Comparison of ENCODE assay signal across 8 cellular contexts in the genomic region with DNA sequence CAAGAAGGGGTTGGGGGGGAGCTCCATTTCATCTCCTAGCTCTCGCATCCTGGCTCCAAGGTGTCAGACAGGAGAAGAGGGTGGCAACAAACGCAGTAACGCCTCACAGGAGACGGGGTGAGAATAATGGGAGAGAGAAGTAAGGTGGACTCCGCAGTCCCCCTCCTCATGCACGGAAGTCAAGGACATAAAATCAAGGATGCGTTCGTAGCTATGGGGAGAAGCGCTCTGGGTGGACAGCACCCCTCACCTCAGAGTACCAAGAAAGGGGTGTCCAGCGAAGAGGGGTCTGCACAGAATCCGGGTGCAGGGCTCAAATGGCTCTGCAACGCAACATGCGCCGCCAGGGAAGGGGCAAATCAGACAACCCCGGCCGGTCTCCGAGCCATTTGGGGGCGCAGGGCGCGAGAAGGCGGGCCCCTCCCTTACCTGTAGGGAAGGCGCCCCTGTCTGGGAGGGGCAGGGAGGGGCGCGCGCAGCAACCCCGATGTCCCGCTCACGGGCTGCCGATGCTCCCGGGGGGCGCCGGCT. TPM values are rescaled to one million over a fixed set of nuclear protein-coding genes. Genes with fewer than 3 reads are reported as not detected.
DNase-seq lines count a peak whose midpoint lies in the region; ATAC-seq lines count a peak whose summit lies in the region.

No MANE protein-coding gene starts in this region.

- peak; percentile 12 for ATAC-seq in HG03342 (IDR thresholded peaks at IDR 0.05; ENCODE audit: unreplicated experiment)
- peak; percentile 6 for ATAC-seq in activated T-helper 17 cell treated with anti-CD3 and anti-CD28 coated beads, Interleukin-2, amount 50 U/mL, for 72 hours (replicated peaks)

- H3K9ac ChIP-seq in iPS-15b (ENCODE audit: low read depth, low read length), result peak overlapping the region; percentile 65

- H3K4me3 Mint-ChIP-seq in activated T-helper 17 cell treated with anti-CD3 and anti-CD28 coated beads, Interleukin-2, amount 50 U/mL, for 72 hours, result peak overlapping the region; percentile 84

- H3K4me1 ChIP-seq in iPS-15b (ENCODE audit: control insufficient read depth, insufficient read depth, low read length), result peaks cover 24% of the 10 kb centered on the region

- H3K9me3 ChIP-seq in iPS-15b (ENCODE audit: control insufficient read depth, insufficient read depth, low read length), result no peaks in the 10 kb centered on the region

- no peaks in the 10 kb centered on the region for H3K27me3 Mint-ChIP-seq in activated T-helper 17 cell treated with anti-CD3 and anti-CD28 coated beads, Interleukin-2, amount 50 U/mL, for 72 hours

- H3K27ac Mint-ChIP-seq in activated T-helper 17 cell treated with anti-CD3 and anti-CD28 coated beads, Interleukin-2, amount 50 U/mL, for 72 hours, result peak overlapping the region; percentile 86

- H3K36me3 Mint-ChIP-seq in activated T-helper 17 cell treated with anti-CD3 and anti-CD28 coated beads, Interleukin-2, amount 50 U/mL, for 72 hours (ENCODE audit: low read depth), result no peaks in the 10 kb centered on the region

- no peaks in the 10 kb centered on the region for H3K36me3 ChIP-seq in iPS-15b (ENCODE audit: control insufficient read depth, insufficient read depth, low read length)

- no peaks in the 10 kb centered on the region for H3K27me3 ChIP-seq in iPS-15b (ENCODE audit: control insufficient read depth, insufficient read depth, low read length)

- peak overlapping the region; percentile 91 for H3K4me3 ChIP-seq in iPS-15b (ENCODE audit: low read depth, low read length)

- H3K4me1 Mint-ChIP-seq in activated T-helper 17 cell treated with anti-CD3 and anti-CD28 coated beads, Interleukin-2, amount 50 U/mL, for 72 hours, result peaks cover 15% of the 10 kb centered on the region

- no peaks in the 10 kb centered on the region for H3K9me3 Mint-ChIP-seq in activated T-helper 17 cell treated with anti-CD3 and anti-CD28 coated beads, Interleukin-2, amount 50 U/mL, for 72 hours

- DNase-seq in activated T-cell treated with anti-CD3 and anti-CD28 coated beads for 24 hours (ENCODE audit: low read depth) (peak; percentile 23), OCI-M2 (lab: John Stamatoyannopoulos, UW; ENCODE audit: unreplicated experiment) (no peak)
- no peak for DNase-seq in activated T-cell treated with anti-CD3 and anti-CD28 coated beads, Interleukin-2, amount 50 U/mL, for 1 hour
- peak; percentile 41 for DNase-seq in stimulated activated CD8-positive, alpha-beta memory T cell treated with anti-CD3 and anti-CD28 coated beads, Interleukin-4, amount 100 ng/mL, for 48 hours
- no peak for DNase-seq in activated CD4-positive, CD25-positive, alpha-beta regulatory T cell (lab: John Stamatoyannopoulos, UW)

RNA-seq across cellular contexts. Expression of gene HDAC5, which starts 0.6 kb away (rescaled TPM):
- 10 to 100 TPM; 11.0 to 45.4 TPM for total RNA-seq in activated T-helper 17 cell treated with anti-CD3 and anti-CD28 coated beads, Interleukin-2, amount 50 U/mL, for 72 hours

RNA-seq across cellular contexts. Expression of gene HROB, which starts 18.8 kb away (rescaled TPM):
- 10 to 100 TPM; 17.9 to 23.2 TPM for total RNA-seq in activated T-helper 17 cell treated with anti-CD3 and anti-CD28 coated beads, Interleukin-2, amount 50 U/mL, for 72 hours

RNA-seq across cellular contexts. Expression of gene ASB16, which starts 47.6 kb away (rescaled TPM):
- under 1 TPM; 0.22 to 0.58 TPM for total RNA-seq in activated T-helper 17 cell treated with anti-CD3 and anti-CD28 coated beads, Interleukin-2, amount 50 U/mL, for 72 hours

RNA-seq across cellular contexts. Expression of gene G6PC3, which starts 52.4 kb away (rescaled TPM):
- 10 to 100 TPM; 14.9 to 22.8 TPM for total RNA-seq in activated T-helper 17 cell treated with anti-CD3 and anti-CD28 coated beads, Interleukin-2, amount 50 U/mL, for 72 hours

RNA-seq across cellular contexts. Expression of gene LSM12, which starts 56.4 kb away (rescaled TPM):
- total RNA-seq in activated T-helper 17 cell treated with anti-CD3 and anti-CD28 coated beads, Interleukin-2, amount 50 U/mL, for 72 hours, result 10 to 100 TPM; 78.6 to 87.6 TPM

Comparison
In these comparisons a context has a peak if more than half of its experiments do, and no peak if none do; other contexts are left out.
1. DNase-seq: peak in activated T-cell treated with anti-CD3 and anti-CD28 coated beads for 24 hours (single experiment) and stimulated activated CD8-positive, alpha-beta memory T cell treated with anti-CD3 and anti-CD28 coated beads, Interleukin-4, amount 100 ng/mL, for 48 hours (single experiment); none in activated T-cell treated with anti-CD3 and anti-CD28 coated beads, Interleukin-2, amount 50 U/mL, for 1 hour (single experiment), activated CD4-positive, CD25-positive, alpha-beta regulatory T cell (0 of 4) and OCI-M2 (single experiment).